1 cellular context compared by ENCODE assay signal in genomic region chr7:33895025-33895804, GRCh38.
TF ChIP-seq lines count a peak whose summit lies in the region.

No MANE protein-coding gene starts in this region.

TF ChIP-seq in HepG2, 621 proteins besides CTCF, POLR2A, EP300 and RAD21 (continued from another document):
- peak; percentile 15; the same call in 1 of the 2 replicates for TF ChIP-seq ZNF768 (CRISPR knock-in tag; IDR thresholded peaks at IDR 0.05)
- peak; percentile 92 for TF ChIP-seq SKI (IDR thresholded peaks at IDR 0.05; ENCODE audit: partially characterized antibody)
- TF ChIP-seq ERF (CRISPR knock-in tag; IDR thresholded peaks at IDR 0.05), result 0 out of 2 replicates have a peak, but pooled peaks have one; percentile 23
- TF ChIP-seq ZUFSP (CRISPR knock-in tag; IDR thresholded peaks at IDR 0.05; ENCODE audit: borderline replicate concordance), result no peak
- no peak for TF ChIP-seq IKZF4 (CRISPR knock-in tag; IDR thresholded peaks at IDR 0.05; ENCODE audit: borderline replicate concordance, low read depth, not compliant biosample characterization)
- TF ChIP-seq KDM2A (CRISPR knock-in tag; IDR thresholded peaks at IDR 0.05; ENCODE audit: borderline replicate concordance, low read depth), result peak; percentile 31; the same call in 1 of the 2 replicates
- TF ChIP-seq MYPOP (CRISPR knock-in tag; IDR thresholded peaks at IDR 0.05), result 0 out of 2 replicates have a peak, but pooled peaks have one; percentile 42
- TF ChIP-seq SKIL (CRISPR knock-in tag; IDR thresholded peaks at IDR 0.05; ENCODE audit: borderline replicate concordance), result 0 out of 2 replicates have a peak, but pooled peaks have one; percentile 47
- TF ChIP-seq ATRX (CRISPR knock-in tag; IDR thresholded peaks at IDR 0.05; ENCODE audit: borderline replicate concordance), result no peak
- TF ChIP-seq STAG1 (CRISPR knock-in tag; IDR thresholded peaks at IDR 0.05), result peak; percentile 68
- TF ChIP-seq ZNF570 (CRISPR knock-in tag; IDR thresholded peaks at IDR 0.05; ENCODE audit: borderline replicate concordance), result no peak
- peak; percentile 20; the same call in 1 of the 2 replicates for TF ChIP-seq GABPB1 (CRISPR knock-in tag; IDR thresholded peaks at IDR 0.05)
TF ChIP-seq in HepG2: peak in this region for 13.
